In genomic region chr3:186259612-186260383, GRCh38 we compare ENCODE assay signal across 8 cellular contexts.
DNase-seq lines count a peak whose midpoint lies in the region; ATAC-seq and TF ChIP-seq lines count a peak whose summit lies in the region.

No MANE protein-coding gene starts in this region.

- H3K27ac Mint-ChIP-seq in naive B cell = peak overlapping the region in 3 of 6 donors; percentile 5 to 46 (median 10)

- peak; percentile 36 for DNase-seq in AG10803 (ENCODE audit: low read depth)
- DNase-seq in NOMO-1 treated with dmso at 0.1 percent for 144 hours (lab: John Stamatoyannopoulos, UW; ENCODE audit: unreplicated experiment) = peak; percentile 46
- DNase-seq in activated CD8-positive, alpha-beta memory T cell treated with anti-CD3 and anti-CD28 coated beads, Interleukin-2, amount 50 U/mL, for 48 hours = peak; percentile 85
- DNase-seq in epithelial cell of proximal tubule (ENCODE audit: low read depth) = peak; percentile 40
- DNase-seq in naive B cell = peak; percentile 56
- peak; percentile 57 for DNase-seq in stimulated activated naive CD4-positive, alpha-beta T cell treated with Interleukin-2 at 50 U/mL for 16 hours (lab: John Stamatoyannopoulos, UW)

- no peak overlapping the region for H3K4me3 ChIP-seq in AG10803 (ENCODE audit: low read length)
- H3K4me3 ChIP-seq in epithelial cell of proximal tubule (ENCODE audit: low read depth, low read length) = peak overlapping the region; percentile 23

- peak overlapping the region in 1 of 8 donors; percentile 33 for H3K4me3 Mint-ChIP-seq in naive B cell

- no peaks in the 10 kb centered on the region for H3K9me3 Mint-ChIP-seq in naive B cell

- no peaks in the 10 kb centered on the region for H3K36me3 Mint-ChIP-seq in naive B cell

- ATAC-seq in GM18867 (IDR thresholded peaks at IDR 0.05; ENCODE audit: unreplicated experiment) (peak; percentile 75), HG03354 (IDR thresholded peaks at IDR 0.05; ENCODE audit: poor library complexity, severe bottlenecking, unreplicated experiment) (peak; percentile 54), naive B cell (ENCODE audit: low read depth in 2 of 2) (peak; percentile 41 to 47)

- H3K4me1 Mint-ChIP-seq in naive B cell = peaks cover 29 to 40% (median 40%) of the 10 kb centered on the region in 3 donors

- H3K27me3 Mint-ChIP-seq in naive B cell = peaks cover 6 to 20% (median 19%) of the 10 kb centered on the region in 3 donors

- TF ChIP-seq CTCF in AG10803 (conservative IDR thresholded peaks at IDR 0.05; ENCODE audit: low read length) = peak; percentile 76
- TF ChIP-seq CTCF in epithelial cell of proximal tubule (conservative IDR thresholded peaks at IDR 0.05; ENCODE audit: low read depth, low read length) = peak; percentile 97
